In the genomic region with DNA sequence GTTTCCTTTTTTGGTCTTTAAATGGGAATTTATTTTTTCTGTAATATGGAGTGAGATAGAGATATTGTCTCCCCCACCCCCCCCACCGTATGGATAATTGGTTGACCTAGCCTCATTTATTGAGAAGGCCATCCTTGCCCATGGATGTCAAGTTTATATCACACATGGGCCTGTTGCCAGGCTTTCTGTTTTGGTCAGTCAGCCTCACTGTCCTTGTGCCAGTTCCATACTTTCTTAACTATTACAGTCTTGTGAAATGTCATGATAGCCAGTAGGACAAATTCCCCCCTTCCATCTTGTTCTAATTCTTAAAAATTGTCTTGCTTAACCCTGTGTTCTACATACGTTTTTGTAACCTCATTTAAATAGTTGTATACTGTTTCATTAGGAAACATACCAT, we compare ENCODE assay signal across 18 cellular contexts. TPM values are rescaled to one million over a fixed set of nuclear protein-coding genes. Genes with fewer than 3 reads are reported as not detected.
"Had no signal": no experiment of that assay in that cellular context is flagged by ENCODE, and none has a peak within 500 bp of the region (broad histone marks: within the 10 kb centered on the region; RNA-seq: fewer than 3 reads in every experiment).

No MANE protein-coding gene starts in this region.

- H2AFZ ChIP-seq: parathyroid adenoma had no signal

- H3K27me3 ChIP-seq: ascending aorta, esophagus squamous epithelium, spleen, tibial artery had no signal

- H3K27ac Mint-ChIP-seq: activated T-helper 1 cell treated with anti-CD3 and anti-CD28 coated beads, Interleukin-12 subunit alpha, Interleukin-12 subunit beta, Interleukin-2, Interleukin-4 antibody, amounts not matched to agents 30 ng/mL and 10 ng/mL and 1 ng/mL, durations not matched to agents 14 hours and 24 hours and 36 hours; nephron; stimulated activated naive B cell treated with anti-CD40 and anti-IgM and Interleukin-4, amounts not matched to agents 10 μg/mL and 1 μg/mL and 100 μg/mL, for 72 hours had no signal

- ATAC-seq: effector memory CD8-positive, alpha-beta T cell; left lobe of liver; sciatic nerve; stimulated activated naive B cell treated with anti-CD40 and anti-IgM and Interleukin-4, amounts not matched to agents 10 μg/mL and 1 μg/mL and 100 μg/mL, for 72 hours had no signal

- H3K27ac ChIP-seq: ascending aorta, esophagus squamous epithelium, parathyroid adenoma, spleen, tibial artery had no signal

- H3K27me3 Mint-ChIP-seq: effector memory CD8-positive, alpha-beta T cell; stimulated activated naive B cell treated with anti-CD40 and anti-IgM and Interleukin-4, amounts not matched to agents 10 μg/mL and 1 μg/mL and 100 μg/mL, for 72 hours had no signal

- H3K4me3 Mint-ChIP-seq: activated T-helper 1 cell treated with anti-CD3 and anti-CD28 coated beads, Interleukin-12 subunit alpha, Interleukin-12 subunit beta, Interleukin-2, Interleukin-4 antibody, amounts not matched to agents 30 ng/mL and 10 ng/mL and 1 ng/mL, durations not matched to agents 14 hours and 24 hours and 36 hours; effector memory CD8-positive, alpha-beta T cell; nephron; stimulated activated naive B cell treated with anti-CD40 and anti-IgM and Interleukin-4, amounts not matched to agents 10 μg/mL and 1 μg/mL and 100 μg/mL, for 72 hours had no signal

- H3K4me1 Mint-ChIP-seq: nephron had no signal

- H3K4me3 ChIP-seq: ascending aorta, esophagus squamous epithelium, lung, spleen, tibial artery had no signal

- H3K9ac ChIP-seq: parathyroid adenoma had no signal

- H3K9me3 Mint-ChIP-seq: effector memory CD8-positive, alpha-beta T cell; nephron; stimulated activated naive B cell treated with anti-CD40 and anti-IgM and Interleukin-4, amounts not matched to agents 10 μg/mL and 1 μg/mL and 100 μg/mL, for 72 hours had no signal

- H3K9me3 ChIP-seq: ascending aorta, esophagus squamous epithelium, spleen, tibial artery had no signal

- DNase-seq: activated CD8-positive, alpha-beta memory T cell treated with anti-CD3 and anti-CD28 coated beads, Interleukin-2, amount 50 U/mL, for 4 hours; activated naive CD4-positive, alpha-beta T cell; effector memory CD8-positive, alpha-beta T cell; esophagus squamous epithelium; head of caudate nucleus; kidney; spleen; stimulated activated CD4-positive, alpha-beta T cell treated with anti-CD3 and anti-CD28 coated beads, Interleukin-4, amount 100 ng/mL, for 4 hours; stimulated activated naive B cell treated with anti-CD40 and anti-IgM and Interleukin-4, amounts not matched to agents 10 μg/mL and 1 μg/mL and 100 μg/mL, for 72 hours; T-helper 2 cell; tibial artery had no signal

- H3K4me1 ChIP-seq: ascending aorta, esophagus squamous epithelium, parathyroid adenoma had no signal

RNA-seq across cellular contexts. Expression of a gene that starts 12.8 kb away (rescaled TPM):
- total RNA-seq: ascending aorta had no signal
